In genomic region chr22:38415561-38416321, GRCh38 we compare ENCODE assay signal across 14 cellular contexts. TPM values are rescaled to one million over a fixed set of nuclear protein-coding genes. Genes with fewer than 3 reads are reported as not detected.
DNase-seq lines count a peak whose midpoint lies in the region; ATAC-seq and TF ChIP-seq lines count a peak whose summit lies in the region.
"Had no signal": no experiment of that assay in that cellular context is flagged by ENCODE, and none has a peak within 500 bp of the region (broad histone marks: within the 10 kb centered on the region; RNA-seq: fewer than 3 reads in every experiment).

No MANE protein-coding gene starts in this region.

- ATAC-seq in left lobe of liver, result peak; percentile 20
- ATAC-seq in GM21515 (IDR thresholded peaks at IDR 0.05; ENCODE audit: unreplicated experiment), result no peak
- no peak for ATAC-seq in HG02884 (IDR thresholded peaks at IDR 0.05; ENCODE audit: unreplicated experiment)
- ATAC-seq in HG02870 (IDR thresholded peaks at IDR 0.05; ENCODE audit: unreplicated experiment), result no peak
- ATAC-seq: natural killer cell treated with Interleukin-12 subunit alpha and Interleukin-12 subunit beta and Interleukin-15 and Interleukin-18, amount 100 ng/mL, for 72 hours had no signal

- H3K4me3 ChIP-seq in BE2C (ENCODE audit: low read depth, low read length), result no peak overlapping the region
- H3K4me3 ChIP-seq in WERI-Rb-1 (ENCODE audit: low read depth, low read length), result no peak overlapping the region
- no peak overlapping the region for H3K4me3 ChIP-seq in mammary epithelial cell (replicated peaks in 1 of 3; ENCODE audit: insufficient read depth in 1 of 3, low read depth in 2 of 3, low read length in 3 of 3)
- H3K4me3 ChIP-seq: ascending aorta had no signal

- H3K9me3 ChIP-seq in BE2C (no peaks in the 10 kb centered on the region), WERI-Rb-1 (ENCODE audit: severe bottlenecking) (no peaks in the 10 kb centered on the region), mammary epithelial cell (replicated peaks; ENCODE audit: insufficient read depth, low read length) (no peaks in the 10 kb centered on the region)
- H3K9me3 ChIP-seq: ascending aorta had no signal

- H3K36me3 ChIP-seq in BE2C (no peaks in the 10 kb centered on the region), WERI-Rb-1 (no peaks in the 10 kb centered on the region), mammary epithelial cell (ENCODE audit: insufficient read depth, low read length) (no peaks in the 10 kb centered on the region)
- H3K36me3 ChIP-seq: ascending aorta had no signal

- intact Hi-C loops in mammary epithelial cell (cut with micrococcal nuclease), result no loop called here

- CTCF ChIA-PET in mammary epithelial cell (lab: Charles Lee; ENCODE audit: low non-redundant PET), result no interaction called here

- DNase-seq in BE2C (peak; percentile 52), H4 (ENCODE audit: low spot score) (peak; percentile 2), WERI-Rb-1 (peak; percentile 91), left lobe of liver (ENCODE audit: low spot score) (peak; percentile 37), mammary epithelial cell (no peak)
- DNase-seq: CD4-positive, alpha-beta memory T cell; stimulated activated naive CD4-positive, alpha-beta T cell had no signal

- no peak overlapping the region for H3K4me2 ChIP-seq in mammary epithelial cell (ENCODE audit: insufficient read depth, low read depth, low read length)

- BruUV-seq in mammary epithelial cell (replicated peaks; lab: Mats Ljungman, UMichigan), result no TSS peak

- H3K27ac ChIP-seq in WERI-Rb-1 (peak overlapping the region; percentile 57), mammary epithelial cell (ENCODE audit: insufficient read depth, low read depth, low read length) (no peak overlapping the region)
- H3K27ac ChIP-seq: ascending aorta had no signal

- H3K9ac ChIP-seq in mammary epithelial cell (ENCODE audit: insufficient read depth, low read length), result no peak overlapping the region

- dilution Hi-C loops in mammary epithelial cell (cut with HindIII; ENCODE audit: low sequenced_read_pairs), result no loop called here

- no peaks in the 10 kb centered on the region for H4K20me1 ChIP-seq in mammary epithelial cell (ENCODE audit: insufficient read depth, low read length)

- in situ Hi-C loops in mammary epithelial cell (cut with MboI; ENCODE audit: low sequenced_read_pairs in 2 of 2), result no loop called here

- WGBS in mammary epithelial cell (ENCODE audit: low coverage, missing lambda C conversion rate), result 88% methylated on average over 16 of the region's 22 CpGs

- no peaks in the 10 kb centered on the region for H3K79me2 ChIP-seq in mammary epithelial cell (ENCODE audit: insufficient read depth, low read length)

- no peak overlapping the region for H2AFZ ChIP-seq in mammary epithelial cell (ENCODE audit: low read depth, low read length)

- H3K4me1 ChIP-seq in BE2C (peaks cover 5% of the 10 kb centered on the region; the same call in 1 of the 2 replicates), mammary epithelial cell (ENCODE audit: insufficient read depth, low read length) (peaks cover 8% of the 10 kb centered on the region)

- TF ChIP-seq CTCF in BE2C (IDR thresholded peaks at IDR 0.05; ENCODE audit: low read depth, low read length) (no peak), WERI-Rb-1 (IDR thresholded peaks at IDR 0.05; ENCODE audit: low read depth, low read length) (no peak), mammary epithelial cell (conservative IDR thresholded peaks at IDR 0.05 in 1 of 2, IDR thresholded peaks at IDR 0.05 in 1 of 2; ENCODE audit: extremely low read depth in 1 of 2, insufficient read depth in 1 of 2, low read depth in 1 of 2, low read length in 2 of 2) (no peak)

- no peaks in the 10 kb centered on the region for H3K27me3 ChIP-seq in BE2C
- no peaks in the 10 kb centered on the region for H3K27me3 ChIP-seq in WERI-Rb-1 (ENCODE audit: insufficient read depth, low read depth, severe bottlenecking)
- no peaks in the 10 kb centered on the region for H3K27me3 ChIP-seq in mammary epithelial cell (ENCODE audit: insufficient read depth, low read length)
- H3K27me3 ChIP-seq: ascending aorta had no signal

RNA-seq across cellular contexts. Expression of gene KCNJ4, which starts 39.3 kb away (rescaled TPM):
- not detected for polyA plus RNA-seq in BE2C (2012; ENCODE audit: insufficient read depth, insufficient read length, low read depth)
- total RNA-seq in H4 (2014; rRNA removed; shearing (Covaris generic)), result 0.60 and 1.1 TPM in 2 replicates
- total RNA-seq in left lobe of liver (not detected), mammary epithelial cell (not detected)
- 0.03 TPM for polyA plus RNA-seq in mammary epithelial cell
- not detected for polyA minus RNA-seq in mammary epithelial cell
- total RNA-seq: activated CD8-positive, alpha-beta memory T cell treated with anti-CD3 and anti-CD28 coated beads for 36 hours; ascending aorta; CD4-positive, alpha-beta memory T cell; natural killer cell treated with Interleukin-12 subunit alpha and Interleukin-12 subunit beta and Interleukin-15 and Interleukin-18, amount 100 ng/mL, for 72 hours; NCI-H460 had no signal
- polyA plus RNA-seq: CD4-positive, alpha-beta memory T cell had no signal

RNA-seq across cellular contexts. Expression of gene KDELR3, which starts 52.2 kb away (rescaled TPM):
- polyA plus RNA-seq in BE2C (2012; ENCODE audit: insufficient read depth, insufficient read length, low read depth), result not detected
- total RNA-seq in H4 (2014; rRNA removed; shearing (Covaris generic)), result 52.2 and 72.8 TPM in 2 replicates
- total RNA-seq in left lobe of liver (15.2 TPM), mammary epithelial cell (10 to 100 TPM; 12.3 to 18.4 TPM)
- 17.8 TPM for polyA plus RNA-seq in mammary epithelial cell
- polyA minus RNA-seq in mammary epithelial cell, result 5.2 TPM
- total RNA-seq: CD4-positive, alpha-beta memory T cell had no signal
